ENCODE assay signal across 21 cellular contexts in genomic region chr16:79054593-79054992, GRCh38.
DNase-seq lines count a peak whose midpoint lies in the region; ATAC-seq, FAIRE-seq and TF ChIP-seq lines count a peak whose summit lies in the region.
"Had no signal": no experiment of that assay in that cellular context is flagged by ENCODE, and none has a peak within 500 bp of the region (broad histone marks: within the 10 kb centered on the region; RNA-seq: fewer than 3 reads in every experiment).

No MANE protein-coding gene starts in this region.

- H3K9me3 ChIP-seq in HEK293 (ENCODE audit: control insufficient read depth, insufficient read depth, low read depth, low read length) (no peaks in the 10 kb centered on the region), iPS-20b (ENCODE audit: insufficient read depth, low read depth, low read length) (peaks cover 8% of the 10 kb centered on the region; the same call in 1 of the 2 replicates), HepG2 (ENCODE audit: low read length) (0 out of 2 replicates have a peak, but pooled peaks cover 5% of the 10 kb centered on the region), testis (no peaks in the 10 kb centered on the region)
- H3K9me3 ChIP-seq in naive thymus-derived CD4-positive, alpha-beta T cell (ENCODE audit: control insufficient read depth in 2 of 3, low read length in 3 of 3) = no peaks in the 10 kb centered on the region
- H3K9me3 ChIP-seq: BE2C had no signal

- DNase-seq in HepG2 (ENCODE audit: low spot score) (no peak), testis (no peak), MCF 10A (ENCODE audit: unreplicated experiment) (no peak), activated gamma-delta T cell treated with Interleukin-2 at 50 U/mL for 16 hours (no peak)
- DNase-seq in naive thymus-derived CD4-positive, alpha-beta T cell = no peak
- DNase-seq: BE2C; C1 segment of cervical spinal cord; Caco-2; CD4-positive, CD25-positive, alpha-beta regulatory T cell; CD8-positive, alpha-beta memory T cell; GM23248; H7; IMR-90 had no signal

- no peaks in the 10 kb centered on the region for H3K36me3 Mint-ChIP-seq in naive thymus-derived CD4-positive, alpha-beta T cell
- H3K36me3 Mint-ChIP-seq in MCF 10A (ENCODE audit: insufficient read depth, unreplicated experiment) = no peaks in the 10 kb centered on the region
- H3K36me3 Mint-ChIP-seq: CD4-positive, CD25-positive, alpha-beta regulatory T cell had no signal

- BruUV-seq in HepG2 (replicated peaks; lab: Mats Ljungman, UMichigan) = no TSS peak
- BruUV-seq in MCF 10A (replicated peaks; lab: Mats Ljungman, UMichigan) = no TSS peak

- H3K4me2 ChIP-seq in HepG2 (ENCODE audit: low read depth, low read length) = peak overlapping the region; percentile 22; the same call in 1 of the 2 replicates

- peaks cover 0 to 14% (median 0%) of the 10 kb centered on the region in 11 donors for H3K9me3 Mint-ChIP-seq in naive thymus-derived CD4-positive, alpha-beta T cell
- H3K9me3 Mint-ChIP-seq in MCF 10A (ENCODE audit: unreplicated experiment) = no peaks in the 10 kb centered on the region
- H3K9me3 Mint-ChIP-seq: CD8-positive, alpha-beta memory T cell had no signal

- H3K79me2 ChIP-seq in HepG2 (ENCODE audit: insufficient read depth, low read length) = no peaks in the 10 kb centered on the region

- ATAC-seq in HepG2 = peak; percentile 88
- ATAC-seq in naive thymus-derived CD4-positive, alpha-beta T cell = no peak
- ATAC-seq: K562 had no signal

- no peak overlapping the region for H3K27ac Mint-ChIP-seq in naive thymus-derived CD4-positive, alpha-beta T cell
- no peak overlapping the region for H3K27ac Mint-ChIP-seq in MCF 10A (ENCODE audit: low read depth, unreplicated experiment)
- H3K27ac Mint-ChIP-seq: CD4-positive, CD25-positive, alpha-beta regulatory T cell; CD8-positive, alpha-beta memory T cell had no signal

- no peaks in the 10 kb centered on the region for H3K4me1 ChIP-seq in HEK293 (ENCODE audit: control insufficient read depth, insufficient read depth, low read length)
- peaks cover 16% of the 10 kb centered on the region for H3K4me1 ChIP-seq in iPS-20b (ENCODE audit: insufficient read depth, low read length)
- peaks cover 16% of the 10 kb centered on the region for H3K4me1 ChIP-seq in HepG2 (ENCODE audit: insufficient read depth, low read length)
- H3K4me1 ChIP-seq in testis = peaks cover 10% of the 10 kb centered on the region
- H3K4me1 ChIP-seq in naive thymus-derived CD4-positive, alpha-beta T cell (ENCODE audit: control insufficient read depth in 2 of 2, insufficient read depth in 2 of 2, low read length in 2 of 2) = no peaks in the 10 kb centered on the region
- H3K4me1 ChIP-seq: BE2C, Caco-2 had no signal

- in situ Hi-C loops in HepG2 (cut with HindIII; ENCODE audit: extremely low pct_ligation_motif_present, low pct_unique_long_range_greater_than_20kb) = no loop called here

- no peak overlapping the region for H3K4me3 ChIP-seq in HEK293 (ENCODE audit: low read depth, low read length)
- no peak overlapping the region for H3K4me3 ChIP-seq in iPS-20b (ENCODE audit: low read length)
- H3K4me3 ChIP-seq in HepG2 (replicated peaks in 1 of 3; ENCODE audit: insufficient read depth in 1 of 3, low read depth in 2 of 3, low read length in 3 of 3) = no peak overlapping the region
- no peak overlapping the region for H3K4me3 ChIP-seq in testis
- H3K4me3 ChIP-seq in naive thymus-derived CD4-positive, alpha-beta T cell (ENCODE audit: low read length) = no peak overlapping the region
- H3K4me3 ChIP-seq: GM23248, K562 had no signal

- intact Hi-C loops in HepG2 (cut with micrococcal nuclease; ENCODE audit: unreplicated experiment) = no loop called here
- intact Hi-C loops in testis (cut with DNase I; ENCODE audit: low total_unique reads) = no loop called here
- intact Hi-C loops in naive thymus-derived CD4-positive, alpha-beta T cell (cut with micrococcal nuclease) = no loop called here
- intact Hi-C loops in MCF 10A (cut with micrococcal nuclease) = no loop called here

- no peak overlapping the region for H2AFZ ChIP-seq in HepG2 (ENCODE audit: low read length)
- H2AFZ ChIP-seq: GM23248 had no signal

- TF ChIP-seq CTCF in HEK293 (tag by site-specific recombination; IDR thresholded peaks at IDR 0.05) (no peak), HepG2 (CRISPR knock-in tag; IDR thresholded peaks at IDR 0.05) (no peak), testis (IDR thresholded peaks at IDR 0.05) (no peak), MCF 10A (IDR thresholded peaks at IDR 0.05; ENCODE audit: unreplicated experiment) (no peak)

- TF ChIP-seq RAD21 in HepG2 (CRISPR knock-in tag; IDR thresholded peaks at IDR 0.05) = no peak

- H3K36me3 ChIP-seq in HEK293 (ENCODE audit: control insufficient read depth in 2 of 2, insufficient read depth in 1 of 2, low read length in 2 of 2) = no peaks in the 10 kb centered on the region
- no peaks in the 10 kb centered on the region for H3K36me3 ChIP-seq in iPS-20b (ENCODE audit: insufficient read depth, low read depth, low read length)
- no peaks in the 10 kb centered on the region for H3K36me3 ChIP-seq in HepG2 (replicated peaks in 1 of 2; ENCODE audit: control insufficient read depth in 1 of 2, insufficient read depth in 2 of 2, low read length in 2 of 2)
- no peaks in the 10 kb centered on the region for H3K36me3 ChIP-seq in testis (ENCODE audit: low read depth, missing control alignments)
- no peaks in the 10 kb centered on the region for H3K36me3 ChIP-seq in naive thymus-derived CD4-positive, alpha-beta T cell (ENCODE audit: control insufficient read depth in 2 of 3, insufficient read depth in 3 of 3, low read length in 3 of 3)
- H3K36me3 ChIP-seq: BE2C had no signal

- H3K27me3 Mint-ChIP-seq in naive thymus-derived CD4-positive, alpha-beta T cell = no peaks in the 10 kb centered on the region
- no peaks in the 10 kb centered on the region for H3K27me3 Mint-ChIP-seq in MCF 10A (ENCODE audit: insufficient read depth, unreplicated experiment)
- H3K27me3 Mint-ChIP-seq: CD4-positive, CD25-positive, alpha-beta regulatory T cell; CD8-positive, alpha-beta memory T cell had no signal

- CTCF ChIA-PET in HEK293 (lab: Yijun Ruan, JAX) = interaction anchor here (0.9 kb wide), 1 partner anchor 9 kb away, joined by 3 read pairs; no protein-coding TSS in a partner anchor
- CTCF ChIA-PET in HepG2 (lab: Yijun Ruan, JAX; ENCODE audit: low intra/inter-chr PET ratio, low total read pairs) = no interaction called here
- CTCF ChIA-PET in naive thymus-derived CD4-positive, alpha-beta T cell (lab: Charles Lee) = no interaction called here
- CTCF ChIA-PET in MCF 10A (lab: Yijun Ruan, JAX) = interaction anchor here (0.5 to 0.8 kb wide), 2 partner anchors 13 to 79 kb away, joined by 3 read pairs; no protein-coding TSS in a partner anchor

- WGBS in HepG2 (ENCODE audit: low lambda C conversion rate) = 3% methylated on average over 4 of the region's 4 CpGs
- WGBS in testis, 2 donors = 54 to 59% methylated on average over 4 of the region's 4 CpGs

- TF ChIP-seq POLR2A in HepG2 (IDR thresholded peaks at IDR 0.05; ENCODE audit: insufficient read depth in 1 of 2, low read depth in 2 of 2, low read length in 2 of 2) (no peak), testis (IDR thresholded peaks at IDR 0.05) (no peak)

- no peak overlapping the region for H3K4me3 Mint-ChIP-seq in naive thymus-derived CD4-positive, alpha-beta T cell
- no peak overlapping the region for H3K4me3 Mint-ChIP-seq in MCF 10A (ENCODE audit: unreplicated experiment)
- H3K4me3 Mint-ChIP-seq: CD4-positive, CD25-positive, alpha-beta regulatory T cell; CD8-positive, alpha-beta memory T cell had no signal

- peak; percentile 68 for FAIRE-seq in HepG2 (lab: Jason Lieb, UNC)
- FAIRE-seq: D721Med, G401.6, GM12892, GM18507, K562 had no signal

- POLR2A ChIA-PET in HEK293 (lab: Yijun Ruan, JAX) = no interaction called here
- POLR2A ChIA-PET in HepG2 (lab: Yijun Ruan, JAX) = interaction anchor here (1.0 kb wide), 1 partner anchor 28 kb away, joined by 3 read pairs; no protein-coding TSS in a partner anchor
- POLR2A ChIA-PET in naive thymus-derived CD4-positive, alpha-beta T cell (lab: Charles Lee) = no interaction called here
- POLR2A ChIA-PET in MCF 10A (lab: Yijun Ruan, JAX) = interaction anchor here (3.0 kb wide), 1 partner anchor 15 kb away, joined by 10 read pairs; no protein-coding TSS in a partner anchor

- 0 out of 4 replicates have a peak, but pooled peaks of 1 of the 2 experiments have one; percentile 12 for TF ChIP-seq EP300 in HepG2 (IDR thresholded peaks at IDR 0.05; ENCODE audit: low read depth in 2 of 2, low read length in 2 of 2)
- no peak for TF ChIP-seq EP300 in HepG2 (CRISPR knock-in tag; IDR thresholded peaks at IDR 0.05; ENCODE audit: borderline replicate concordance)

- H3K27ac ChIP-seq in HEK293 (ENCODE audit: extremely low read depth, low read depth, low read length) (no peak overlapping the region), iPS-20b (ENCODE audit: low read length) (peak overlapping the region; percentile 4), HepG2 (ENCODE audit: extremely low read length, insufficient read depth, low read length) (no peak overlapping the region), testis (peak overlapping the region; percentile 3 to 71)
- H3K27ac ChIP-seq in naive thymus-derived CD4-positive, alpha-beta T cell (ENCODE audit: low read depth, low read length) = no peak overlapping the region
- H3K27ac ChIP-seq: GM23248, HL-60 had no signal

- H3K9ac ChIP-seq in iPS-20b (ENCODE audit: low read depth, low read length) (peak overlapping the region; percentile 18; the same call in 1 of the 2 replicates), HepG2 (ENCODE audit: insufficient read depth, low read depth, low read length) (no peak overlapping the region)
- H3K9ac ChIP-seq: GM23248 had no signal

- peaks cover 0 to 1% (median 0%) of the 10 kb centered on the region in 7 donors for H3K4me1 Mint-ChIP-seq in naive thymus-derived CD4-positive, alpha-beta T cell
- H3K4me1 Mint-ChIP-seq in MCF 10A (ENCODE audit: insufficient read depth, unreplicated experiment) = peaks cover 6% of the 10 kb centered on the region
- H3K4me1 Mint-ChIP-seq: CD4-positive, CD25-positive, alpha-beta regulatory T cell; CD8-positive, alpha-beta memory T cell had no signal

- no peaks in the 10 kb centered on the region for H3K27me3 ChIP-seq in iPS-20b (ENCODE audit: insufficient read depth, low read length)
- no peaks in the 10 kb centered on the region for H3K27me3 ChIP-seq in HepG2 (ENCODE audit: control insufficient read depth in 1 of 2, insufficient read depth in 2 of 2, low read length in 2 of 2)
- H3K27me3 ChIP-seq in testis = no peaks in the 10 kb centered on the region
- H3K27me3 ChIP-seq in naive thymus-derived CD4-positive, alpha-beta T cell (ENCODE audit: control insufficient read depth in 2 of 2, insufficient read depth in 2 of 2, low read length in 2 of 2) = no peaks in the 10 kb centered on the region
- H3K27me3 ChIP-seq: BE2C had no signal

- no peaks in the 10 kb centered on the region for H4K20me1 ChIP-seq in HepG2 (ENCODE audit: insufficient read depth, low read length)

TF ChIP-seq in HEK293, 187 proteins besides CTCF, POLR2A, EP300 and RAD21 (continues in another document):
- TF ChIP-seq ZNF677 (tag by site-specific recombination; IDR thresholded peaks at IDR 0.05) = no peak
- TF ChIP-seq ZNF423 (tag by site-specific recombination; IDR thresholded peaks at IDR 0.05) = no peak
- TF ChIP-seq ZNF571 (tag by site-specific recombination; IDR thresholded peaks at IDR 0.05) = no peak

TF ChIP-seq in HepG2, 621 proteins besides CTCF, POLR2A, EP300 and RAD21 (continues in another document):
- peak; percentile 52; the same call in 1 of the 2 replicates for TF ChIP-seq POGZ (CRISPR knock-in tag; IDR thresholded peaks at IDR 0.05)
- TF ChIP-seq ZFX (CRISPR knock-in tag; IDR thresholded peaks at IDR 0.05; ENCODE audit: low read depth) = no peak

Comparison
In these comparisons a context has a peak if more than half of its experiments do, and no peak if none do; other contexts are left out.
1. H3K27ac ChIP-seq: peak in iPS-20b (single experiment) and testis (2 of 2); none in HEK293 (single experiment), HepG2 (single experiment) and naive thymus-derived CD4-positive, alpha-beta T cell (single experiment).
2. CTCF ChIA-PET loops: an anchor here in HEK293 (0.9 kb wide) and MCF 10A (0.5 to 0.8 kb wide); none called in HepG2 and naive thymus-derived CD4-positive, alpha-beta T cell.
3. POLR2A ChIA-PET loops: an anchor here in HepG2 (1.0 kb wide) and MCF 10A (3.0 kb wide); none called in HEK293 and naive thymus-derived CD4-positive, alpha-beta T cell.
4. Of the 63 proteins assayed by ChIP-seq in both HepG2 and HEK293: peak only in HepG2: REPIN1; only in HEK293: ZNF18; in both: none; in neither: 61.